ENCODE assay signal across 1 cellular context in the genomic region with DNA sequence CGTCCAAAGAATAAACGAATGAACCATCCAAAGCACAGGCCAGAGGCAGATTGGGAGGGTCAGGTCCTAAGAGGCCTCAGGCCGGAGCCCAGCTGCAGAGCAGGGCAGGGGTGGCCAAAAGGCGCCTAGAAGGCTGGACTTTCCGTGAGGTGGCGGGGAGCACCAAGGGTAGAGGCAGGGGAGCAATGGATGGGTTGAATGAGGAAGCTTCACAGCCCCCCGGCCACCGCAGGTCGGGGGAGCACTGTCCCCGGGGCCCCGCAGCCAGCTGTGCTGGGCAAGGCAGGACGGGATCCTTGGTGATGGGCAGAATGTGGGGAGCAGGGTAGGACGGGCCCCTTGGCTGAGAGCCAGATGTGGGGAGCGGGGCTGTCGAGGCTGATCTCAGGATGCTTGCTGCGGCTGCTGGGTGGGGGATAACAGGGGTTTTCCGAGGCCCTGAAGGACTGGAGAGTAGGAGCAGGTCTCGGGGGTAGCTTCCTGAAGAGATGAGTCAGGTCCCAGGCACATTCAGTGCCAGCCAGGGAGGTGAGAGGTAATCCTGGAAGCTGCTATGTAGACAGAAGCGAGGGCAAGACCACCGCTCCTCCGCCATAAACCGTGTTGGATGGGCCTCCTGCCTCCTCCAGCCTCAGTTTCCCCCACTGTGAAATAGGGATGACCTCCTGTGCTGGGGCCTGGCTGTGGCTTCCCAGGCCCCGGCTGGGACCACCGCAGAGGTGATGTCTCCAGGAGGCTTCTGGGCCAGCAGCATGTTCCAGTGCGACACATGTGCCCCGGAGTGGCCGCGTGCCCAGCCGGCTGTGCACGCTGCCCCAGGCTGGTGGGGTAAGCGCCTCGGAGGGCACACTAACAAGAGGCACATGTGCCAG.
TF ChIP-seq lines count a peak whose summit lies in the region.

No MANE protein-coding gene starts in this region.

TF ChIP-seq in H1, 55 proteins besides CTCF, POLR2A, EP300 and RAD21:
- TF ChIP-seq CHD7 (IDR thresholded peaks at IDR 0.05; ENCODE audit: insufficient replicate concordance, low read length) (no peak), ATF2 (IDR thresholded peaks at IDR 0.05; ENCODE audit: low read length) (no peak), ZNF274 (IDR thresholded peaks at IDR 0.05; ENCODE audit: borderline replicate concordance, extremely low read depth, low read length) (no peak), TAF7 (optimal IDR thresholded peaks at IDR 0.05; ENCODE audit: borderline replicate concordance, low read depth, low read length) (no peak), SAP30 (IDR thresholded peaks at IDR 0.05; ENCODE audit: insufficient read depth, insufficient replicate concordance, low read length) (no peak), SIX5 (IDR thresholded peaks at IDR 0.05; ENCODE audit: low read depth, low read length) (no peak), CHD2 (IDR thresholded peaks at IDR 0.05; ENCODE audit: low read length) (no peak), SP1 (IDR thresholded peaks at IDR 0.05; ENCODE audit: low read depth, low read length) (no peak), JUND (IDR thresholded peaks at IDR 0.05; ENCODE audit: low read length) (no peak), HDAC2 (IDR thresholded peaks at IDR 0.05; ENCODE audit: borderline replicate concordance in 1 of 2, low read depth in 2 of 2, low read length in 2 of 2) (no peak), ASH2L (IDR thresholded peaks at IDR 0.05; ENCODE audit: low read length) (no peak), CHD1 (IDR thresholded peaks at IDR 0.05; ENCODE audit: low read depth, low read length) (no peak), RBBP5 (IDR thresholded peaks at IDR 0.05; ENCODE audit: borderline replicate concordance, low read depth, low read length) (no peak), SP4 (IDR thresholded peaks at IDR 0.05; ENCODE audit: low read length) (no peak), USF2 (IDR thresholded peaks at IDR 0.05; ENCODE audit: low read length) (no peak), TAF1 (IDR thresholded peaks at IDR 0.05; ENCODE audit: low read depth, low read length) (no peak), EGR1 (IDR thresholded peaks at IDR 0.05; ENCODE audit: borderline replicate concordance, low read depth, low read length) (no peak), KDM4A (IDR thresholded peaks at IDR 0.05; ENCODE audit: low read depth, low read length, severe bottlenecking) (no peak)
